Comparison of ENCODE assay signal across 2 cellular contexts in genomic region chr17:81577278-81578000, GRCh38.
TF ChIP-seq lines count a peak whose summit lies in the region.

No MANE protein-coding gene starts in this region.

TF ChIP-seq in SK-N-SH, 30 proteins besides CTCF, POLR2A, EP300 and RAD21:
- no peak for TF ChIP-seq FOXM1 (IDR thresholded peaks at IDR 0.05; ENCODE audit: low read depth)
- TF ChIP-seq MEF2A (IDR thresholded peaks at IDR 0.05; ENCODE audit: borderline replicate concordance, low read depth): no peak
- TF ChIP-seq GABPA (IDR thresholded peaks at IDR 0.05; ENCODE audit: low read depth): peak; percentile 62
- TF ChIP-seq, protein P1, sequence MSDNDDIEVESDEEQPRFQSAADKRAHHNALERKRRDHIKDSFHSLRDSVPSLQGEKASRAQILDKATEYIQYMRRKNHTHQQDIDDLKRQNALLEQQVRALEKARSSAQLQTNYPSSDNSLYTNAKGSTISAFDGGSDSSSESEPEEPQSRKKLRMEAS (IDR thresholded peaks at IDR 0.05; ENCODE audit: low read depth): no peak

TF ChIP-seq in HepG2, 621 proteins besides CTCF, POLR2A, EP300 and RAD21:
- TF ChIP-seq ZNF556 (CRISPR knock-in tag; IDR thresholded peaks at IDR 0.05; ENCODE audit: borderline replicate concordance) (0 out of 2 replicates have a peak, but pooled peaks have one; percentile 40), TARDBP (CRISPR knock-in tag; IDR thresholded peaks at IDR 0.05) (no peak), NR2C2 (CRISPR knock-in tag; IDR thresholded peaks at IDR 0.05; ENCODE audit: borderline replicate concordance) (peak; percentile 97), RBM39 (IDR thresholded peaks at IDR 0.05; ENCODE audit: low read depth, low read length, poor library complexity, severe bottlenecking) (peak; percentile 27), GABPB1 (CRISPR knock-in tag; IDR thresholded peaks at IDR 0.05) (peak; percentile 59), ZNF75D (CRISPR knock-in tag; IDR thresholded peaks at IDR 0.05; ENCODE audit: borderline replicate concordance) (0 out of 2 replicates have a peak, but pooled peaks have one; percentile 48), ZNF615 (CRISPR knock-in tag; IDR thresholded peaks at IDR 0.05; ENCODE audit: borderline replicate concordance) (0 out of 2 replicates have a peak, but pooled peaks have one; percentile 54), GABPA (IDR thresholded peaks at IDR 0.05; ENCODE audit: low read depth, low read length) (peak; percentile 68), GABPA (CRISPR knock-in tag; IDR thresholded peaks at IDR 0.05; ENCODE audit: low read depth) (peak; percentile 98), ZNF687 (CRISPR knock-in tag; IDR thresholded peaks at IDR 0.05) (peak; percentile 54), HBP1 (CRISPR knock-in tag; IDR thresholded peaks at IDR 0.05; ENCODE audit: low read depth) (0 out of 2 replicates have a peak, but pooled peaks have one; percentile 10), ZFP41 (CRISPR knock-in tag; IDR thresholded peaks at IDR 0.05; ENCODE audit: borderline replicate concordance) (no peak)
- TF ChIP-seq, protein P2, sequence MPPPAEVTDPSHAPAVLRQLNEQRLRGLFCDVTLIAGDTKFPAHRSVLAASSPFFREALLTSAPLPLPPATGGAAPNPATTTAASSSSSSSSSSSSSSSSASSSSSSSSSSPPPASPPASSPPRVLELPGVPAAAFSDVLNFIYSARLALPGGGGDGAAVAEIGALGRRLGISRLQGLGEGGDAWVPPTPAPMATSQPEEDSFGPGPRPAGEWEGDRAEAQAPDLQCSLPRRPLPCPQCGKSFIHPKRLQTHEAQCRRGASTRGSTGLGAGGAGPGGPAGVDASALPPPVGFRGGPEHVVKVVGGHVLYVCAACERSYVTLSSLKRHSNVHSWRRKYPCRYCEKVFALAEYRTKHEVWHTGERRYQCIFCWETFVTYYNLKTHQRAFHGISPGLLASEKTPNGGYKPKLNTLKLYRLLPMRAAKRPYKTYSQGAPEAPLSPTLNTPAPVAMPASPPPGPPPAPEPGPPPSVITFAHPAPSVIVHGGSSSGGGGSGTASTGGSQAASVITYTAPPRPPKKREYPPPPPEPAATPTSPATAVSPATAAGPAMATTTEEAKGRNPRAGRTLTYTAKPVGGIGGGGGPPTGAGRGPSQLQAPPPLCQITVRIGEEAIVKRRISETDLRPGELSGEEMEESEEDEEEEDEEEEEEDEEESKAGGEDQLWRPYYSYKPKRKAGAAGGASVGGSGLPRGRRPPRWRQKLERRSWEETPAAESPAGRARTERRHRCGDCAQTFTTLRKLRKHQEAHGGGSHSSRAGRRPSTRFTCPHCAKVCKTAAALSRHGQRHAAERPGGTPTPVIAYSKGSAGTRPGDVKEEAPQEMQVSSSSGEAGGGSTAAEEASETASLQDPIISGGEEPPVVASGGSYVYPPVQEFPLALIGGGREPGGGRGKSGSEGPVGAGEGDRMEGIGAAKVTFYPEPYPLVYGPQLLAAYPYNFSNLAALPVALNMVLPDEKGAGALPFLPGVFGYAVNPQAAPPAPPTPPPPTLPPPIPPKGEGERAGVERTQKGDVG (CRISPR knock-in tag; IDR thresholded peaks at IDR 0.05; ENCODE audit: borderline replicate concordance): no peak
